22 cellular contexts compared by ENCODE assay signal in genomic region chr9:7578951-7579743, GRCh38.
"Had no signal": no experiment of that assay in that cellular context is flagged by ENCODE, and none has a peak within 500 bp of the region (broad histone marks: within the 10 kb centered on the region; RNA-seq: fewer than 3 reads in every experiment).

No MANE protein-coding gene starts in this region.

- H3K4me1 ChIP-seq: heart left ventricle, sigmoid colon, stomach, suprapubic skin had no signal

- ATAC-seq: activated CD8-positive, alpha-beta memory T cell treated with anti-CD3 and anti-CD28 coated beads, Interleukin-2, amount 10 ng/mL, durations not matched to agents 7 days and 5 days; heart left ventricle; left colon; stimulated activated memory B cell treated with anti-CD40 and anti-IgM and Interleukin-4, amounts not matched to agents 10 μg/mL and 1 μg/mL and 100 μg/mL, for 72 hours had no signal

- H3K9me3 Mint-ChIP-seq: activated B cell treated with CpG ODN at 0.5 μM for 24 hours; activated CD4-positive, alpha-beta memory T cell treated with anti-CD3 and anti-CD28 coated beads, Interleukin-2, amount 10 ng/mL, durations not matched to agents 7 days and 5 days; activated naive CD4-positive, alpha-beta T cell treated with anti-CD3 and anti-CD28 coated beads, Interleukin-2, amount 10 ng/mL, durations not matched to agents 7 days and 5 days; memory B cell had no signal

- H3K4me3 Mint-ChIP-seq: activated B cell treated with CpG ODN at 0.5 μM for 24 hours; activated CD4-positive, alpha-beta memory T cell treated with anti-CD3 and anti-CD28 coated beads, Interleukin-2, amount 10 ng/mL, durations not matched to agents 7 days and 5 days; activated CD8-positive, alpha-beta memory T cell treated with anti-CD3 and anti-CD28 coated beads, Interleukin-2, amount 10 ng/mL, durations not matched to agents 7 days and 5 days; activated naive CD4-positive, alpha-beta T cell treated with anti-CD3 and anti-CD28 coated beads, Interleukin-2, amount 10 ng/mL, durations not matched to agents 7 days and 5 days; memory B cell; nephron progenitor cell; stimulated activated memory B cell treated with anti-CD40 and anti-IgM and Interleukin-4, amounts not matched to agents 10 μg/mL and 1 μg/mL and 100 μg/mL, for 72 hours had no signal

- H3K36me3 ChIP-seq: heart left ventricle, sigmoid colon, stomach, suprapubic skin, tibial nerve had no signal

- H3K36me3 Mint-ChIP-seq: activated CD8-positive, alpha-beta memory T cell treated with anti-CD3 and anti-CD28 coated beads, Interleukin-2, amount 10 ng/mL, durations not matched to agents 7 days and 5 days; activated naive CD4-positive, alpha-beta T cell treated with anti-CD3 and anti-CD28 coated beads, Interleukin-2, amount 10 ng/mL, durations not matched to agents 7 days and 5 days; memory B cell; stimulated activated memory B cell treated with anti-CD40 and anti-IgM and Interleukin-4, amounts not matched to agents 10 μg/mL and 1 μg/mL and 100 μg/mL, for 72 hours had no signal

- DNase-seq: activated B cell treated with CpG ODN at 0.5 μM for 24 hours; activated CD4-positive, alpha-beta memory T cell treated with anti-CD3 and anti-CD28 coated beads, Interleukin-2, amount 10 ng/mL, durations not matched to agents 7 days and 5 days; activated CD4-positive, alpha-beta T cell treated with anti-CD3 and anti-CD28 coated beads for 48 hours; activated CD8-positive, alpha-beta memory T cell treated with anti-CD3 and anti-CD28 coated beads, Interleukin-2, amount 10 ng/mL, durations not matched to agents 7 days and 5 days; activated effector memory CD4-positive, alpha-beta T cell treated with anti-CD3 and anti-CD28 coated beads, Interleukin-2, amount 50 U/mL, for 16 hours; activated naive CD4-positive, alpha-beta T cell treated with anti-CD3 and anti-CD28 coated beads, Interleukin-2, amount 10 ng/mL, durations not matched to agents 7 days and 5 days; activated T-cell treated with anti-CD3 and anti-CD28 coated beads for 4 hours; amygdala; cortex of kidney; heart left ventricle; left colon; nephron progenitor cell; occipital lobe; sigmoid colon; stimulated activated CD4-positive, alpha-beta T cell treated with anti-CD3 and anti-CD28 coated beads, Interleukin-15, amount 100 ng/mL, for 24 hours; stomach; T1000 had no signal

- H3K4me3 ChIP-seq: heart left ventricle, sigmoid colon, smooth muscle cell, stomach, suprapubic skin, tibial nerve had no signal

- H3K4me2 ChIP-seq: smooth muscle cell had no signal

- H3K9me3 ChIP-seq: heart left ventricle, sigmoid colon, stomach, suprapubic skin, tibial nerve had no signal

- H3K27ac Mint-ChIP-seq: activated B cell treated with CpG ODN at 0.5 μM for 24 hours; activated CD4-positive, alpha-beta memory T cell treated with anti-CD3 and anti-CD28 coated beads, Interleukin-2, amount 10 ng/mL, durations not matched to agents 7 days and 5 days; activated CD8-positive, alpha-beta memory T cell treated with anti-CD3 and anti-CD28 coated beads, Interleukin-2, amount 10 ng/mL, durations not matched to agents 7 days and 5 days; activated naive CD4-positive, alpha-beta T cell treated with anti-CD3 and anti-CD28 coated beads, Interleukin-2, amount 10 ng/mL, durations not matched to agents 7 days and 5 days; memory B cell; nephron progenitor cell; stimulated activated memory B cell treated with anti-CD40 and anti-IgM and Interleukin-4, amounts not matched to agents 10 μg/mL and 1 μg/mL and 100 μg/mL, for 72 hours had no signal

- H3K27ac ChIP-seq: heart left ventricle, sigmoid colon, stomach, suprapubic skin, tibial nerve had no signal

- H3K27me3 ChIP-seq: heart left ventricle, sigmoid colon, stomach, suprapubic skin, tibial nerve had no signal

- H3K27me3 Mint-ChIP-seq: activated naive CD4-positive, alpha-beta T cell treated with anti-CD3 and anti-CD28 coated beads, Interleukin-2, amount 10 ng/mL, durations not matched to agents 7 days and 5 days; stimulated activated memory B cell treated with anti-CD40 and anti-IgM and Interleukin-4, amounts not matched to agents 10 μg/mL and 1 μg/mL and 100 μg/mL, for 72 hours had no signal

- H3K4me1 Mint-ChIP-seq: activated B cell treated with CpG ODN at 0.5 μM for 24 hours; activated CD4-positive, alpha-beta memory T cell treated with anti-CD3 and anti-CD28 coated beads, Interleukin-2, amount 10 ng/mL, durations not matched to agents 7 days and 5 days; activated CD8-positive, alpha-beta memory T cell treated with anti-CD3 and anti-CD28 coated beads, Interleukin-2, amount 10 ng/mL, durations not matched to agents 7 days and 5 days; activated naive CD4-positive, alpha-beta T cell treated with anti-CD3 and anti-CD28 coated beads, Interleukin-2, amount 10 ng/mL, durations not matched to agents 7 days and 5 days; memory B cell; stimulated activated memory B cell treated with anti-CD40 and anti-IgM and Interleukin-4, amounts not matched to agents 10 μg/mL and 1 μg/mL and 100 μg/mL, for 72 hours had no signal
